In the genomic region with DNA sequence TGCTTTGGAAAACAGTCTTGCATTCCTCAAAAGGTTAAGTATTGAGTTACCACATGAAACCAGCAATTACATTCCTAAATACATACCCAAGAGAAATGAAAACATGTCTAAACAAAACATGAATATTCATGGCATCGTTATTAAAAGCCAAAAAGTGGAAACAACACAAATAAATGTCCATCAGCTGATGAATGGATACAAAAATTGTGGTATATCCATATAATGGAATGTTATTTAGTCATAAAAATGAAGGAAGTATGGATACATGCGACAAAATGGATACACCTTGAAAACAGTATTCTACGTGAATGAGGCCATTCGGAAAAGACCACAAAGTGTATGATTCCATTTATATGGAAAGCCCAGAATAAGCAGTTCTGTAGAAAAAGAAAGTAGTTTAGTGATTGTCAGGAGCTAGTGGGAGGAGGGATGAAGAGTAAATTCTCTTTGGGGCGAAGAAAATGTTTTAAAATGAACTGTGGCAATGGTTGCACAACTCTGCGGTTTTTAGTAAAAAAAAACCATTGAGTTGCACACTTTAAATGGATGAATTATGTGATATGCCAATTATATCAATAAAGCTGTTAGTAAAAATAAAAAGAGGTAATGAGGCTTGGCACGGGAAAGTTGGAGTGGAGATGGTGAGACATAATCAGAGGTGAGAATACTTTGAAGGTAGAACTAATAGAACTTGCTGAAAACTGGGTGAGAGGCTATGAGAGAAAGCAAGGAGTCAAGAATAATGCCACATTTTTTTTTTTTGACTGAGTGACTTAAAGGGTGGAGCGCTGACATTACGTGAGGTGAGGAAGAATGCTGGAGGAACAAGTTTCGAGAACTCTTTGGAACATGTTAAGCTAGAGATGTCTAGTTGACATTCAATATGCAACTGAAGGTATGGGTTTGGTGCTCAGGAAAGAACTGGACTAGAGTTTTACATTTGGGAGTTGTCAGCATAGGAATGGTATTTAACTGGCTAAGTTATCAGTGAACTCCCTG, we compare ENCODE assay signal across 19 cellular contexts.
"Had no signal": no experiment of that assay in that cellular context is flagged by ENCODE, and none has a peak within 500 bp of the region (broad histone marks: within the 10 kb centered on the region; RNA-seq: fewer than 3 reads in every experiment).

No MANE protein-coding gene starts in this region.

- ATAC-seq: activated CD8-positive, alpha-beta memory T cell treated with anti-CD3 and anti-CD28 coated beads, Interleukin-2, amount 10 ng/mL, durations not matched to agents 7 days and 5 days; mucosa of descending colon; naive thymus-derived CD4-positive, alpha-beta T cell; stimulated activated naive CD8-positive, alpha-beta T cell treated with anti-CD3 and anti-CD28 coated beads, Interleukin-15, amount 100 ng/mL, for 72 hours had no signal

- H2AFZ ChIP-seq: hepatocyte had no signal

- DNase-seq: activated B cell treated with CpG ODN at 0.5 μM for 24 hours; activated CD4-positive, alpha-beta memory T cell treated with anti-CD3 and anti-CD28 coated beads, Interleukin-2, amount 10 ng/mL, durations not matched to agents 7 days and 5 days; activated CD4-positive, alpha-beta T cell treated with anti-CD3 and anti-CD28 coated beads for 4 hours; activated CD8-positive, alpha-beta memory T cell treated with anti-CD3 and anti-CD28 coated beads, Interleukin-2, amount 10 ng/mL, durations not matched to agents 7 days and 5 days; effector CD8-positive, alpha-beta T cell; foreskin fibroblast; mucosa of descending colon; naive thymus-derived CD4-positive, alpha-beta T cell; stimulated activated CD4-positive, alpha-beta T cell treated with anti-CD3 and anti-CD28 coated beads, Interleukin-15, amount 100 ng/mL, for 24 hours; stimulated activated CD4-positive, alpha-beta T cell treated with anti-CD3 and anti-CD28 coated beads, Interleukin-2, amount 100 ng/mL, for 48 hours; stimulated activated naive CD8-positive, alpha-beta T cell treated with anti-CD3 and anti-CD28 coated beads, Interleukin-15, amount 100 ng/mL, for 72 hours; transverse colon had no signal

- H3K36me3 ChIP-seq: cardiac muscle cell, prostate gland, right atrium auricular region, suprapubic skin, transverse colon had no signal

- H3K4me3 ChIP-seq: cardiac muscle cell, hepatocyte, mucosa of descending colon, prostate gland, right atrium auricular region, skin epidermis, suprapubic skin, transverse colon had no signal

- FAIRE-seq: endothelial cell of umbilical vein had no signal

- H3K4me2 ChIP-seq: hepatocyte had no signal

- H3K27me3 ChIP-seq: cardiac muscle cell, hepatocyte, right atrium auricular region, suprapubic skin, transverse colon had no signal

- H3K9me3 ChIP-seq: mucosa of descending colon, prostate gland, right atrium auricular region, suprapubic skin, transverse colon had no signal

- H3K79me2 ChIP-seq: hepatocyte had no signal

- H3K27ac ChIP-seq: cardiac muscle cell, hepatocyte, prostate gland, right atrium auricular region, skin epidermis, suprapubic skin, transverse colon had no signal

- H3K4me1 ChIP-seq: prostate gland, right atrium auricular region, suprapubic skin, transverse colon had no signal
